18 cellular contexts compared by ENCODE assay signal in genomic region chr6:150183966-150184365, GRCh38. TPM values are rescaled to one million over a fixed set of nuclear protein-coding genes. Genes with fewer than 3 reads are reported as not detected.
DNase-seq lines count a peak whose midpoint lies in the region; ATAC-seq and TF ChIP-seq lines count a peak whose summit lies in the region.
"Had no signal": no experiment of that assay in that cellular context is flagged by ENCODE, and none has a peak within 500 bp of the region (broad histone marks: within the 10 kb centered on the region; RNA-seq: fewer than 3 reads in every experiment).

No MANE protein-coding gene starts in this region.

- intact Hi-C loops in IMR-90 (cut with micrococcal nuclease) = no loop called here
- intact Hi-C loops in OCI-LY7 (cut with micrococcal nuclease; ENCODE audit: unreplicated experiment) = loop anchor here (2.0 kb wide), 1 partner anchor 91 kb away; no protein-coding TSS in a partner anchor

- no peaks in the 10 kb centered on the region for H3K36me3 Mint-ChIP-seq in memory B cell

- no peak overlapping the region for H3K14ac ChIP-seq in IMR-90 (replicated peaks; ENCODE audit: low read depth, low read length)

- CTCF ChIA-PET in IMR-90 (lab: Yijun Ruan, JAX) = no interaction called here
- CTCF ChIA-PET in OCI-LY7 (lab: Charles Lee; ENCODE audit: unreplicated experiment) = no interaction called here

- H3K9me3 ChIP-seq in IMR-90 (ENCODE audit: control insufficient read depth, insufficient read depth, low read length) (no peaks in the 10 kb centered on the region), OCI-LY7 (ENCODE audit: low read length) (peaks cover 5% of the 10 kb centered on the region; the same call in 1 of the 2 replicates)
- H3K9me3 ChIP-seq: A549 had no signal

- no peak overlapping the region for H3K4me3 ChIP-seq in IMR-90 (ENCODE audit: insufficient read depth, low read depth, low read length)
- no peak overlapping the region for H3K4me3 ChIP-seq in OCI-LY7 (ENCODE audit: low read depth, low read length, poor library complexity, severe bottlenecking)
- H3K4me3 ChIP-seq: A549 had no signal

- no peaks in the 10 kb centered on the region for H3K27me3 ChIP-seq in IMR-90 (ENCODE audit: control insufficient read depth, insufficient read depth, low read length)

- H3K9me1 ChIP-seq in IMR-90 (ENCODE audit: insufficient read depth, low read length) = no peaks in the 10 kb centered on the region

- no peak overlapping the region for H4K91ac ChIP-seq in IMR-90 (ENCODE audit: insufficient read depth, low read depth, low read length)

- peaks cover 27% of the 10 kb centered on the region for H3K4me1 Mint-ChIP-seq in memory B cell

- H3K4me2 ChIP-seq in IMR-90 (ENCODE audit: low read depth, low read length) = no peak overlapping the region
- H3K4me2 ChIP-seq in OCI-LY7 (ENCODE audit: low read length) = peak overlapping the region; percentile 61
- H3K4me2 ChIP-seq: A549 had no signal

- H2BK5ac ChIP-seq in IMR-90 (ENCODE audit: low read depth, low read length, poor library complexity, severe bottlenecking) = no peak overlapping the region

- in situ Hi-C loops in IMR-90 (cut with MboI; ENCODE audit: low sequenced_read_pairs) = no loop called here

- no peak overlapping the region for H3K56ac ChIP-seq in IMR-90 (ENCODE audit: extremely low read depth, insufficient read depth, low read length)

- H3K9me2 ChIP-seq in OCI-LY7 (ENCODE audit: insufficient read depth, low read length) = no peaks in the 10 kb centered on the region

- H3K18ac ChIP-seq in IMR-90 (ENCODE audit: low read depth, low read length) = no peak overlapping the region

- no peak for ATAC-seq in IMR-90 (ENCODE audit: low read depth)
- ATAC-seq in memory B cell (ENCODE audit: low read depth) = no peak
- ATAC-seq in GM21786 (IDR thresholded peaks at IDR 0.05; ENCODE audit: unreplicated experiment) = no peak
- ATAC-seq in GM18519 (IDR thresholded peaks at IDR 0.05; ENCODE audit: low FRiP score, unreplicated experiment) = no peak
- ATAC-seq: A549, HCT116 had no signal

- H3K9me3 Mint-ChIP-seq in memory B cell = no peaks in the 10 kb centered on the region
- H3K9me3 Mint-ChIP-seq: CD4-positive, alpha-beta T cell had no signal

- WGBS in IMR-90 (ENCODE audit: extremely low coverage in 2 of 2, insufficient read length in 1 of 2), 2 experiments = no CpG with 5 or more reads among the region's 6 CpGs

- no peaks in the 10 kb centered on the region for H4K20me1 ChIP-seq in IMR-90 (ENCODE audit: insufficient read depth, low read length)
- H4K20me1 ChIP-seq in OCI-LY7 (ENCODE audit: insufficient read depth, low read length) = no peaks in the 10 kb centered on the region

- TF ChIP-seq CTCF in IMR-90 (conservative IDR thresholded peaks at IDR 0.05; ENCODE audit: low read depth, low read length) (no peak), OCI-LY7 (conservative IDR thresholded peaks at IDR 0.05; ENCODE audit: low read length) (no peak)

- no peak overlapping the region for H4K8ac ChIP-seq in IMR-90 (ENCODE audit: low read depth in 2 of 2, low read length in 2 of 2)

- H3K4me1 ChIP-seq in IMR-90 (ENCODE audit: control insufficient read depth, insufficient read depth, low read length) = no peaks in the 10 kb centered on the region
- H3K4me1 ChIP-seq in OCI-LY7 (ENCODE audit: insufficient read depth, low read length, poor library complexity, severe bottlenecking) = peaks cover 49% of the 10 kb centered on the region

- H3K27me3 Mint-ChIP-seq in memory B cell = no peaks in the 10 kb centered on the region
- H3K27me3 Mint-ChIP-seq: CD4-positive, alpha-beta T cell had no signal

- no peak overlapping the region for H2BK20ac ChIP-seq in IMR-90 (ENCODE audit: low read depth, low read length)

- no peak for TF ChIP-seq POLR2A in IMR-90 (IDR thresholded peaks at IDR 0.05; ENCODE audit: low read depth, low read length)

- no peaks in the 10 kb centered on the region for H3K36me3 ChIP-seq in IMR-90 (ENCODE audit: control insufficient read depth, insufficient read depth, low read length)
- no peaks in the 10 kb centered on the region; the same call in 1 of the 2 replicates for H3K36me3 ChIP-seq in OCI-LY7 (ENCODE audit: insufficient read depth, low read length)

- BruUV-seq in IMR-90 (replicated peaks; lab: Mats Ljungman, UMichigan) = no TSS peak
- BruUV-seq in OCI-LY7 (replicated peaks; lab: Mats Ljungman, UMichigan) = no TSS peak

- dilution Hi-C loops in IMR-90 (cut with HindIII; ENCODE audit: low sequenced_read_pairs, unreplicated experiment) = no loop called here

- no peak overlapping the region for H2BK120ac ChIP-seq in IMR-90 (ENCODE audit: low read depth, low read length)

- no peak overlapping the region for H4K5ac ChIP-seq in IMR-90 (ENCODE audit: low read depth, low read length)

- no peak overlapping the region for H2BK15ac ChIP-seq in IMR-90 (ENCODE audit: low read depth, low read length)

- POLR2A ChIA-PET in IMR-90 (lab: Charles Lee; ENCODE audit: unreplicated experiment) (no interaction called here), OCI-LY7 (lab: Charles Lee) (interaction anchor here (0.6 to 1.0 kb wide), 2 partner anchors 12 to 26 kb away, joined by 3 to 4 read pairs; no protein-coding TSS in a partner anchor)

- no peak overlapping the region for H3K9ac ChIP-seq in IMR-90 (ENCODE audit: low read depth, low read length)

- H3K4ac ChIP-seq in IMR-90 (ENCODE audit: low read depth, low read length) = no peak overlapping the region

- no peak for DNase-seq in IMR-90
- no peak for DNase-seq in OCI-LY7 (ENCODE audit: low spot score)
- DNase-seq in memory B cell (ENCODE audit: low spot score in 2 of 2) = no peak
- no peak for DNase-seq in AG20443 (ENCODE audit: low spot score)
- no peak for DNase-seq in activated CD8-positive, alpha-beta memory T cell treated with anti-CD3 and anti-CD28 coated beads for 24 hours
- DNase-seq: C1 segment of cervical spinal cord; Calu3; CD4-positive, alpha-beta T cell; DMS 273 treated with DMSO at 0.1 percent for 48 hours; DMS79 treated with DMSO at 0.1 percent for 48 hours; GDM1; KBM-7 had no signal

- no peaks in the 10 kb centered on the region for H3K79me1 ChIP-seq in IMR-90 (ENCODE audit: low read depth in 1 of 2, low read length in 2 of 2)

- H3K23ac ChIP-seq in IMR-90 (ENCODE audit: low read depth, low read length) = no peak overlapping the region

- peak overlapping the region; percentile 70 for H3K27ac Mint-ChIP-seq in memory B cell
- H3K27ac Mint-ChIP-seq: CD4-positive, alpha-beta T cell had no signal

- H2AFZ ChIP-seq in IMR-90 (replicated peaks; ENCODE audit: low read length, poor library complexity) (peak overlapping the region; percentile 36), OCI-LY7 (ENCODE audit: low read length) (peak overlapping the region; percentile 91; the same call in 1 of the 2 replicates)

- no peak overlapping the region for H2AK9ac ChIP-seq in IMR-90 (replicated peaks; ENCODE audit: low read depth, low read length, poor library complexity)

- no peak for TF ChIP-seq RAD21 in IMR-90 (IDR thresholded peaks at IDR 0.05; ENCODE audit: low read length)

- peak overlapping the region; percentile 61 for H3K4me3 Mint-ChIP-seq in memory B cell
- H3K4me3 Mint-ChIP-seq: CD4-positive, alpha-beta T cell had no signal

- no peaks in the 10 kb centered on the region for H3K79me2 ChIP-seq in OCI-LY7 (ENCODE audit: insufficient read depth, low read depth, low read length)

- H3K27ac ChIP-seq in IMR-90 (ENCODE audit: insufficient read depth, low read length) = no peak overlapping the region
- H3K27ac ChIP-seq in OCI-LY7 (ENCODE audit: low read depth, low read length, poor library complexity, severe bottlenecking) = peak overlapping the region; percentile 56
- H3K27ac ChIP-seq: A549, HL-60 had no signal

- H2AK5ac ChIP-seq in IMR-90 (ENCODE audit: low read depth, low read length) = no peak overlapping the region

TF ChIP-seq in IMR-90, 13 proteins besides CTCF, POLR2A, EP300 and RAD21:
- TF ChIP-seq MAFK (IDR thresholded peaks at IDR 0.05; ENCODE audit: low read depth, low read length) = no peak
- TF ChIP-seq, protein P1, sequence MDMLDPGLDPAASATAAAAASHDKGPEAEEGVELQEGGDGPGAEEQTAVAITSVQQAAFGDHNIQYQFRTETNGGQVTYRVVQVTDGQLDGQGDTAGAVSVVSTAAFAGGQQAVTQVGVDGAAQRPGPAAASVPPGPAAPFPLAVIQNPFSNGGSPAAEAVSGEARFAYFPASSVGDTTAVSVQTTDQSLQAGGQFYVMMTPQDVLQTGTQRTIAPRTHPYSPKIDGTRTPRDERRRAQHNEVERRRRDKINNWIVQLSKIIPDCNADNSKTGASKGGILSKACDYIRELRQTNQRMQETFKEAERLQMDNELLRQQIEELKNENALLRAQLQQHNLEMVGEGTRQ (IDR thresholded peaks at IDR 0.05; ENCODE audit: low read depth, low read length) = no peak

RNA-seq across cellular contexts. Expression of gene PPP1R14C, which starts 41.1 kb away (rescaled TPM):
- total RNA-seq in IMR-90 (2012; rRNA removed) (not detected in 2 replicates), OCI-LY7 (2022) (1.3 and 1.8 TPM in 2 replicates)
- not detected in 2 replicates for polyA plus RNA-seq in IMR-90 (2012; rRNA removed)
- not detected in 2 replicates for polyA plus RNA-seq in IMR-90 (2012; cell fraction: cytosol; rRNA removed)
- not detected in 2 replicates for polyA plus RNA-seq in IMR-90 (2012; cell fraction: nucleus; rRNA removed; ENCODE audit: low replicate concordance)
- total RNA-seq in OCI-LY7 (2014; rRNA removed; shearing (Covaris generic)) = not detected in 2 replicates
- total RNA-seq: CD4-positive, alpha-beta T cell had no signal
- polyA plus RNA-seq: AG04450 had no signal
